In genomic region chr1:228139931-228140723, GRCh38 we compare ENCODE assay signal across 8 cellular contexts. TPM values are rescaled to one million over a fixed set of nuclear protein-coding genes. Genes with fewer than 3 reads are reported as not detected.
DNase-seq lines count a peak whose midpoint lies in the region; ATAC-seq and TF ChIP-seq lines count a peak whose summit lies in the region.

Gene GUK1, plus strand, starts transcription at chr1:228140279. Its CDS starts 24 bp downstream, at chr1:228140303.

- H3K9me3 ChIP-seq in lung (ENCODE audit: control insufficient read depth in 2 of 2, insufficient read depth in 1 of 2, low read length in 1 of 2) = no peaks in the 10 kb centered on the region

- H3K27ac ChIP-seq in lung (ENCODE audit: low read depth in 1 of 2, low read length in 1 of 2) = peak within 1 kb of the TSS; percentile 96 to 99

- peak within 1 kb of the TSS; percentile 89 for H3K4me3 ChIP-seq in lung

- DNase-seq in COLO668 (lab: John Stamatoyannopoulos, UW; ENCODE audit: unreplicated experiment) (peak; percentile 100), GM20000 (ENCODE audit: low spot score) (peak; percentile 98), HT-29 (ENCODE audit: low spot score) (peak; percentile 99), lung (ENCODE audit: low spot score) (peak; percentile 100)
- peak; percentile 100 for DNase-seq in NK-92 treated with Interleukin-12 subunit alpha and Interleukin-12 subunit beta, amount 100 ng/mL, for 24 hours (lab: John Stamatoyannopoulos, UW)
- DNase-seq in activated CD8-positive, alpha-beta memory T cell treated with anti-CD3 and anti-CD28 coated beads for 24 hours = peak; percentile 100
- DNase-seq in effector CD8-positive, alpha-beta T cell (lab: John Stamatoyannopoulos, UW) = peak; percentile 100
- DNase-seq in stimulated activated CD4-positive, alpha-beta T cell treated with anti-CD3 and anti-CD28 coated beads, TNF-alpha, amount 100 ng/mL, for 4 hours (ENCODE audit: low read depth in 3 of 3) = peak; percentile 99 to 100 (median 100)

- 0% methylated on average over 75 to 95 of the region's 95 CpGs for WGBS in lung, 2 donors

- TF ChIP-seq CTCF in GM20000 (IDR thresholded peaks at IDR 0.05; ENCODE audit: extremely low read depth, missing control alignments) (no peak), lung (IDR thresholded peaks at IDR 0.05; ENCODE audit: control extremely low read depth, extremely low read depth) (peak; percentile 6)

- H3K4me1 ChIP-seq in lung (ENCODE audit: control insufficient read depth in 2 of 2, insufficient read depth in 2 of 2, low read length in 2 of 2) = peaks cover 0 to 30% of the 10 kb centered on the region in 2 donors

- peak; percentile 96 for ATAC-seq in lung (ENCODE audit: insufficient read depth, low FRiP score)

- no peaks in the 10 kb centered on the region for H3K27me3 ChIP-seq in lung (ENCODE audit: control insufficient read depth, insufficient read depth)

- peaks cover 0 to 13% of the 10 kb centered on the region in 2 donors for H3K36me3 ChIP-seq in lung (ENCODE audit: control insufficient read depth in 2 of 2, insufficient read depth in 2 of 2, low read length in 2 of 2)

RNA-seq across cellular contexts. Expression of gene GUK1, which starts in this region (rescaled TPM):
- total RNA-seq in HT-29 (2014; rRNA removed; shearing (Covaris generic)) = 608 and 613 TPM in 2 replicates
- 100 to 1,000 TPM; 158 to 256 TPM for total RNA-seq in lung
- 100 to 1,000 TPM; 358 to 476 TPM for polyA plus RNA-seq in lung

Comparison
In these comparisons a context has a peak if more than half of its experiments do, and no peak if none do; other contexts are left out.
1. Peak in every context shown above with its lines: DNase-seq, ATAC-seq, H3K4me3 ChIP-seq and H3K27ac ChIP-seq.